In the genomic region with DNA sequence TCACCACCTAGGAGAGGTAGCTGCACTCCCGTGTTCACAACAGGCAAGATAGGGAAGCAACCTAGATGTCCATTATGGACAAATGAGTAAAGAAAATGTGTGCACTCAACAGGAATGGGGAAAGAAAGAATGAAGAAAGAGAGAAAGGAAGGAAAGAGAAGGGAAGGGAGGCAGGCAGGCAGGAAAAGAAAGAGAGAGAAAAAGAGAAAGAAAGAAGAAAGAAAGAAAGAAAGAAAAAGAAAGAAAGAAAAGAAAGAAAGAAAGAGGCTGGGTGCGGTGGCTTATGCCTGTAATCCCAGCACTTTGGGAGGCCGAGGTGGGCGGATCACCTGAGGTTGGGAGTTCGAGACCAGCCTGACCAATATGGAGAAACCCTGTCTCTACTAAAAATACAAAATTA, we compare ENCODE assay signal across 7 cellular contexts. TPM values are rescaled to one million over a fixed set of nuclear protein-coding genes. Genes with fewer than 3 reads are reported as not detected.
DNase-seq lines count a peak whose midpoint lies in the region; ATAC-seq and TF ChIP-seq lines count a peak whose summit lies in the region.
"Not testable (repeated sequence)": the region's sequence is repeated elsewhere in the genome, so short reads cannot be mapped to it uniquely, and the experiment has no call there.

No MANE protein-coding gene starts in this region.

- TF ChIP-seq POLR2A in HCT116 (IDR thresholded peaks at IDR 0.05; ENCODE audit: borderline replicate concordance, extremely low read depth, insufficient read depth, insufficient read length); Peyer's patch (IDR thresholded peaks at IDR 0.05); adrenal gland (IDR thresholded peaks at IDR 0.05); esophagus muscularis mucosa (IDR thresholded peaks at IDR 0.05; ENCODE audit: low read depth); right lobe of liver (IDR thresholded peaks at IDR 0.05); spleen (IDR thresholded peaks at IDR 0.05): not testable (repeated sequence)

- POLR2A ChIA-PET in HCT116 (lab: Charles Lee): interaction anchor here (0.6 to 2.1 kb wide), 2 partner anchors 476 to 569 kb away, joined by 3 to 7 read pairs; no protein-coding TSS in a partner anchor

- peak overlapping the region; percentile 33 for H2AFZ ChIP-seq in HCT116 (ENCODE audit: low read depth, low read length, poor library complexity, severe bottlenecking)

- H3K36me3 Mint-ChIP-seq in osteocyte (ENCODE audit: unreplicated experiment): not testable (repeated sequence)

- CTCF ChIA-PET in HCT116 (lab: Charles Lee): interaction anchor here (1.7 kb wide), 1 partner anchor 580 kb away, joined by 9 read pairs; no protein-coding TSS in a partner anchor

- not testable (repeated sequence) for H3K27ac ChIP-seq in HCT116 (ENCODE audit: low read depth, low read length)
- peak overlapping the region; percentile 47 to 88 (median 80) for H3K27ac ChIP-seq in Peyer's patch
- H3K27ac ChIP-seq in adrenal gland: peak overlapping the region in 3 of 5 donors; percentile 46 to 63 (median 56)
- H3K27ac ChIP-seq in esophagus muscularis mucosa (replicated peaks in 1 of 4): peak overlapping the region in 3 of 4 donors; percentile 49 to 85 (median 83)
- peak overlapping the region; percentile 56 to 97 (median 72) for H3K27ac ChIP-seq in right lobe of liver
- H3K27ac ChIP-seq in spleen: peak overlapping the region in 6 of 8 donors; percentile 11 to 95 (median 71)

- not testable (repeated sequence) for ATAC-seq in HCT116, right lobe of liver

- H3K36me3 ChIP-seq in HCT116 (ENCODE audit: control insufficient read depth in 1 of 2, insufficient read depth in 2 of 2, low read length in 2 of 2); Peyer's patch; adrenal gland (replicated peaks in 1 of 2); esophagus muscularis mucosa; right lobe of liver; spleen: not testable (repeated sequence)

- not testable (repeated sequence) for DNase-seq in HCT116 (ENCODE audit: low read depth, low spot score); Peyer's patch; adrenal gland; esophagus muscularis mucosa (ENCODE audit: extremely low spot score); right lobe of liver; osteocyte (ENCODE audit: extremely low spot score, unreplicated experiment); spleen

- H3K79me2 ChIP-seq in HCT116 (ENCODE audit: insufficient read depth, low read length): not testable (repeated sequence)

- not testable (repeated sequence) for H3K9me3 ChIP-seq in HCT116 (ENCODE audit: control insufficient read depth in 1 of 2, insufficient read depth in 1 of 2, low read depth in 1 of 2, low read length in 2 of 2); Peyer's patch; adrenal gland (replicated peaks in 1 of 3); esophagus muscularis mucosa; right lobe of liver; spleen

- peak overlapping the region; percentile 77 for H3K4me2 ChIP-seq in HCT116 (ENCODE audit: low read length)

- not testable (repeated sequence) for H3K27me3 Mint-ChIP-seq in osteocyte (ENCODE audit: unreplicated experiment)

- TF ChIP-seq EP300 in esophagus muscularis mucosa (IDR thresholded peaks at IDR 0.05): not testable (repeated sequence)

- peaks cover 38% of the 10 kb centered on the region for H3K4me1 Mint-ChIP-seq in osteocyte (ENCODE audit: unreplicated experiment)

- H3K4me3 Mint-ChIP-seq in osteocyte (ENCODE audit: unreplicated experiment): not testable (repeated sequence)

- not testable (repeated sequence) for TF ChIP-seq RAD21 in HCT116 (IDR thresholded peaks at IDR 0.05; ENCODE audit: low read depth)

- not testable (repeated sequence) for H3K9me3 Mint-ChIP-seq in osteocyte (ENCODE audit: unreplicated experiment)

- peak overlapping the region; percentile 24 for H3K27ac Mint-ChIP-seq in osteocyte (ENCODE audit: unreplicated experiment)

- WGBS in adrenal gland, 4 donors: 80 to 91% (median 84%) methylated on average over 5 of the region's 5 CpGs
- WGBS in esophagus muscularis mucosa: 92% methylated on average over 5 of the region's 5 CpGs
- 95% methylated on average over 4 of the region's 5 CpGs for WGBS in right lobe of liver (ENCODE audit: insufficient coverage, low coverage, low lambda C conversion rate, missing lambda C conversion rate)
- 80 to 91% (median 86%) methylated on average over 5 of the region's 5 CpGs for WGBS in spleen, 5 donors

- TF ChIP-seq CTCF in HCT116 (IDR thresholded peaks at IDR 0.05 in 2 of 3, conservative IDR thresholded peaks at IDR 0.05 in 1 of 3; ENCODE audit: borderline replicate concordance in 1 of 3, insufficient read depth in 1 of 3, low read depth in 2 of 3, low read length in 2 of 3); Peyer's patch (IDR thresholded peaks at IDR 0.05); adrenal gland (IDR thresholded peaks at IDR 0.05); esophagus muscularis mucosa (IDR thresholded peaks at IDR 0.05); right lobe of liver (IDR thresholded peaks at IDR 0.05); osteocyte (IDR thresholded peaks at IDR 0.05); spleen (IDR thresholded peaks at IDR 0.05 in 8 of 11, conservative IDR thresholded peaks at IDR 0.05 in 3 of 11): not testable (repeated sequence)

- H3K27me3 ChIP-seq in HCT116 (ENCODE audit: insufficient read depth, low read length); Peyer's patch; adrenal gland; esophagus muscularis mucosa; right lobe of liver; spleen (replicated peaks in 1 of 7): not testable (repeated sequence)

- H3K9ac ChIP-seq in HCT116 (ENCODE audit: low read length): peak overlapping the region; percentile 46; the same call in 1 of the 2 replicates

- not testable (repeated sequence) for H3K4me3 ChIP-seq in HCT116 (replicated peaks in 1 of 2; ENCODE audit: low read depth in 1 of 2, low read length in 2 of 2); Peyer's patch; adrenal gland; esophagus muscularis mucosa; right lobe of liver; spleen

- H3K4me1 ChIP-seq in HCT116 (ENCODE audit: control insufficient read depth in 1 of 2, insufficient read depth in 2 of 2, low read length in 2 of 2) (peaks cover 20 to 38% of the 10 kb centered on the region in 2 experiments), Peyer's patch (peaks cover 4 to 67% (median 9%) of the 10 kb centered on the region in 4 donors), adrenal gland (replicated peaks in 1 of 2) (peaks cover 50 to 57% of the 10 kb centered on the region in 2 donors), esophagus muscularis mucosa (peaks cover 50 to 72% (median 69%) of the 10 kb centered on the region in 4 donors), right lobe of liver (peaks cover 0 to 65% (median 38%) of the 10 kb centered on the region in 4 donors), spleen (peaks cover 24 to 78% (median 48%) of the 10 kb centered on the region in 6 donors)

- H4K20me1 ChIP-seq in HCT116 (ENCODE audit: insufficient read depth): not testable (repeated sequence)

- intact Hi-C loops in HCT116 (cut with micrococcal nuclease) (loop anchor here (10.0 kb wide), 1 partner anchor 965 kb away; no protein-coding TSS in a partner anchor), adrenal gland (cut with DNase I) (loop anchor here (5.0 to 10.0 kb wide), 3 partner anchors 103 to 358 kb away; no protein-coding TSS in a partner anchor), esophagus muscularis mucosa (cut with DNase I) (loop anchor here (5.0 kb wide), 2 partner anchors 158 to 468 kb away; a partner anchor contains a TSS), spleen (cut with DNase I; ENCODE audit: low total_unique reads) (loop anchor here (5.0 to 10.0 kb wide), 2 partner anchors 95 to 483 kb away; no protein-coding TSS in a partner anchor)
- intact Hi-C loops in right lobe of liver (cut with DNase I): not testable (repeated sequence)

- RAD21 ChIA-PET in HCT116 (lab: Charles Lee; ENCODE audit: low non-redundant PET in 1 of 2, low total read pairs in 2 of 2, uncharacterized antibody in 2 of 2, unreplicated experiment in 2 of 2): interaction anchor here in 1 of 2 experiments (1.6 kb wide), 1 partner anchor 469 kb away, joined by 5 read pairs; no protein-coding TSS in a partner anchor

- BruUV-seq in HCT116 (replicated peaks; lab: Mats Ljungman, UMichigan): not testable (repeated sequence)

- not testable (repeated sequence) for H3K9me2 ChIP-seq in HCT116 (ENCODE audit: insufficient read depth)

RNA-seq across cellular contexts. Expression of a gene that starts 48.4 kb away (rescaled TPM):
- total RNA-seq in HCT116 (2021; ENCODE audit: unreplicated experiment) (184 TPM), Peyer's patch (10 to 100 TPM; 38.0 to 44.3 (median 42.8) TPM), adrenal gland (100 to 1,000 TPM in 5 of 8 donors, 10 to 100 TPM in 3; 84.5 to 144 (median 121) TPM), esophagus muscularis mucosa (10 to 100 TPM; 59.7 to 94.3 (median 86.3) TPM), right lobe of liver (10 to 100 TPM; 33.0 to 59.2 (median 42.7) TPM), osteocyte (99.1 and 100 TPM in 2 replicates), spleen (10 to 100 TPM; 59.6 to 79.9 (median 68.9) TPM)
- 165 and 166 TPM in 2 replicates for polyA plus RNA-seq in HCT116 (2012)
- polyA plus RNA-seq in adrenal gland (100 to 1,000 TPM in 1 of 3 donors, 10 to 100 TPM in 2; 61.7 to 116 (median 62.7) TPM), spleen (10 to 100 TPM; 46.6 to 56.8 (median 47.6) TPM)
